In genomic region chr10:99676435-99676834, GRCh38 we compare ENCODE assay signal across 18 cellular contexts. TPM values are rescaled to one million over a fixed set of nuclear protein-coding genes. Genes with fewer than 3 reads are reported as not detected.
DNase-seq lines count a peak whose midpoint lies in the region; ATAC-seq and TF ChIP-seq lines count a peak whose summit lies in the region.
"Had no signal": no experiment of that assay in that cellular context is flagged by ENCODE, and none has a peak within 500 bp of the region (broad histone marks: within the 10 kb centered on the region; RNA-seq: fewer than 3 reads in every experiment).

No MANE protein-coding gene starts in this region.

- H3K9me3 ChIP-seq in AG04450 (ENCODE audit: control insufficient read depth, insufficient read depth, low read length) (no peaks in the 10 kb centered on the region), gastrocnemius medialis (no peaks in the 10 kb centered on the region)
- H3K9me3 ChIP-seq: vagina had no signal

- TF ChIP-seq CTCF in AG04450 (IDR thresholded peaks at IDR 0.05; ENCODE audit: low read depth, low read length): no peak
- no peak for TF ChIP-seq CTCF in astrocyte of the cerebellum (IDR thresholded peaks at IDR 0.05; ENCODE audit: low read depth, low read length, missing control alignments)
- TF ChIP-seq CTCF in gastrocnemius medialis (IDR thresholded peaks at IDR 0.05 in 4 of 5, conservative IDR thresholded peaks at IDR 0.05 in 1 of 5): no peak

- ATAC-seq in gastrocnemius medialis: no peak
- ATAC-seq: Panc1 had no signal

- intact Hi-C loops in gastrocnemius medialis (cut with DNase I; ENCODE audit: low total_unique reads): no loop called here

- DNase-seq in AG04450 (ENCODE audit: low read depth, low spot score) (peak; percentile 83), HEK293T (ENCODE audit: extremely low spot score) (no peak), astrocyte of the cerebellum (ENCODE audit: low read depth) (peak; percentile 34), iris pigment epithelial cell (ENCODE audit: low read depth) (peak; percentile 97), gastrocnemius medialis (no peak), activated gamma-delta T cell (lab: John Stamatoyannopoulos, UW) (no peak), NCI-H1436 treated with DMSO at 0.1 percent for 48 hours (lab: John Stamatoyannopoulos, UW) (no peak), NCI-H345 treated with DMSO at 0.1 percent for 48 hours (lab: John Stamatoyannopoulos, UW; ENCODE audit: unreplicated experiment) (no peak)
- DNase-seq: activated CD4-positive, alpha-beta T cell treated with anti-CD3 and anti-CD28 coated beads, Interleukin-2, amount 50 U/mL, for 4 hours; activated naive CD8-positive, alpha-beta T cell treated with anti-CD3 and anti-CD28 coated beads, Interleukin-2, amount 10 ng/mL, durations not matched to agents 7 days and 5 days; activated T-cell treated with anti-CD3 and anti-CD28 coated beads, Interleukin-2, amount 50 U/mL, for 48 hours; GF-D8; mesendoderm; NCI-H1048; NCI-H774 had no signal

- H3K4me3 ChIP-seq in AG04450 (ENCODE audit: low read depth, low read length) (no peak overlapping the region), astrocyte of the cerebellum (ENCODE audit: low read depth, low read length) (no peak overlapping the region), gastrocnemius medialis (no peak overlapping the region)
- H3K4me3 ChIP-seq: neural progenitor cell, vagina had no signal

- H3K27ac ChIP-seq in AG04450 (ENCODE audit: low read depth, low read length) (no peak overlapping the region), gastrocnemius medialis (no peak overlapping the region)
- H3K27ac ChIP-seq: neural progenitor cell, vagina had no signal

- no peak for TF ChIP-seq POLR2A in gastrocnemius medialis (IDR thresholded peaks at IDR 0.05)

- no peaks in the 10 kb centered on the region for H3K36me3 ChIP-seq in gastrocnemius medialis
- H3K36me3 ChIP-seq: neural progenitor cell had no signal

- CTCF ChIA-PET in AG04450 (lab: Charles Lee): interaction anchor here (0.7 kb wide), 1 partner anchor 18 kb away, joined by 3 read pairs; no protein-coding TSS in a partner anchor
- CTCF ChIA-PET in HEK293T (lab: Yijun Ruan, JAX): no interaction called here

- in situ Hi-C loops in astrocyte of the cerebellum (cut with HindIII; ENCODE audit: low sequenced_read_pairs): no loop called here
- in situ Hi-C loops in gastrocnemius medialis (cut with MboI; ENCODE audit: low sequenced_read_pairs in 4 of 4): no loop called here

- POLR2A ChIA-PET in AG04450 (lab: Yijun Ruan, JAX): interaction anchor here (0.6 to 1.1 kb wide), 2 partner anchors 17 to 18 kb away, joined by 3 read pairs; partner anchors contain the start of gene ENTPD7
- POLR2A ChIA-PET in HEK293T (lab: Yijun Ruan, JAX): interaction anchor here (1.2 to 1.3 kb wide), 2 partner anchors 17 to 54 kb away, joined by 3 to 4 read pairs; partner anchors contain the start of gene ENTPD7

- H3K27me3 ChIP-seq in AG04450 (ENCODE audit: control insufficient read depth, insufficient read depth, low read length): no peaks in the 10 kb centered on the region
- H3K27me3 ChIP-seq in gastrocnemius medialis: no peaks in the 10 kb centered on the region
- H3K27me3 ChIP-seq: neural progenitor cell, vagina had no signal

- peaks cover 0 to 3% of the 10 kb centered on the region in 2 donors for H3K4me1 ChIP-seq in gastrocnemius medialis
- H3K4me1 ChIP-seq: neural progenitor cell had no signal

TF ChIP-seq in HEK293T, 16 proteins besides CTCF, POLR2A, EP300 and RAD21:
- TF ChIP-seq PKNOX1 (IDR thresholded peaks at IDR 0.05) (peak; percentile 50; the same call in 1 of the 2 replicates), SUZ12 (IDR thresholded peaks at IDR 0.05) (no peak), NFRKB (IDR thresholded peaks at IDR 0.05) (no peak)

RNA-seq across cellular contexts. Expression of gene ENTPD7, which starts 17.1 kb away (rescaled TPM):
- 14.4 and 16.2 TPM in 2 replicates for polyA plus RNA-seq in AG04450 (2011; rRNA removed)
- polyA minus RNA-seq in AG04450 (2011; rRNA and poly(A)+ RNA removed): 30.8 and 34.4 TPM in 2 replicates
- 1 to 10 TPM in 2 of 4 donors, under 1 TPM in 2; 0.32 to 1.1 (median 0.76) TPM for total RNA-seq in gastrocnemius medialis

RNA-seq across cellular contexts. Expression of gene COX15, which starts 55.5 kb away (rescaled TPM):
- polyA plus RNA-seq in AG04450 (2011; rRNA removed): 26.1 and 32.2 TPM in 2 replicates
- polyA minus RNA-seq in AG04450 (2011; rRNA and poly(A)+ RNA removed): 14.5 and 18.3 TPM in 2 replicates
- total RNA-seq in gastrocnemius medialis: 10 to 100 TPM; 28.1 to 45.3 (median 32.5) TPM

RNA-seq across cellular contexts. Expression of gene CUTC, which starts 55.6 kb away (rescaled TPM):
- 13.9 and 18.0 TPM in 2 replicates for polyA plus RNA-seq in AG04450 (2011; rRNA removed)
- polyA minus RNA-seq in AG04450 (2011; rRNA and poly(A)+ RNA removed): 7.7 and 8.1 TPM in 2 replicates
- 100 to 1,000 TPM in 3 of 4 donors, 10 to 100 TPM in 1; 85.2 to 172 (median 126) TPM for total RNA-seq in gastrocnemius medialis

RNA-seq across cellular contexts. Expression of gene SLC25A28, which starts 56.2 kb away (rescaled TPM):
- polyA plus RNA-seq in AG04450 (2011; rRNA removed): 20.4 and 21.5 TPM in 2 replicates
- polyA minus RNA-seq in AG04450 (2011; rRNA and poly(A)+ RNA removed): 24.3 and 33.6 TPM in 2 replicates
- total RNA-seq in gastrocnemius medialis: 10 to 100 TPM; 20.7 to 38.3 (median 26.1) TPM

Comparison
In these comparisons a context has a peak if more than half of its experiments do, and no peak if none do; other contexts are left out.
1. DNase-seq: peak in AG04450 (single experiment), astrocyte of the cerebellum (single experiment) and iris pigment epithelial cell (single experiment); none in HEK293T (single experiment), gastrocnemius medialis (0 of 2), activated gamma-delta T cell (single experiment), NCI-H1436 treated with DMSO at 0.1 percent for 48 hours (single experiment) and NCI-H345 treated with DMSO at 0.1 percent for 48 hours (single experiment).